In genomic region chr13:105342421-105342820, GRCh38 we compare ENCODE assay signal across 21 cellular contexts.
DNase-seq lines count a peak whose midpoint lies in the region; ATAC-seq and TF ChIP-seq lines count a peak whose summit lies in the region.
"Had no signal": no experiment of that assay in that cellular context is flagged by ENCODE, and none has a peak within 500 bp of the region (broad histone marks: within the 10 kb centered on the region; RNA-seq: fewer than 3 reads in every experiment).

No MANE protein-coding gene starts in this region.

- H3K4me1 Mint-ChIP-seq in chondrocyte (ENCODE audit: low read depth), result peaks cover 65% of the 10 kb centered on the region
- H3K4me1 Mint-ChIP-seq: CD14-positive monocyte; CD4-positive, alpha-beta memory T cell had no signal

- H3K27me3 ChIP-seq in right cardiac atrium (ENCODE audit: control insufficient read depth, insufficient read depth) (no peaks in the 10 kb centered on the region), dorsolateral prefrontal cortex (no peaks in the 10 kb centered on the region)
- H3K27me3 ChIP-seq: BLaER1 had no signal

- H3K4me3 Mint-ChIP-seq in chondrocyte (ENCODE audit: unreplicated experiment), result no peak overlapping the region
- H3K4me3 Mint-ChIP-seq: CD14-positive monocyte; CD4-positive, alpha-beta memory T cell; H9 had no signal

- intact Hi-C loops in Right ventricle myocardium inferior (cut with DNase I) (no loop called here), right cardiac atrium (cut with DNase I) (no loop called here), dorsolateral prefrontal cortex (cut with DNase I) (no loop called here)

- H3K27ac ChIP-seq in right cardiac atrium (ENCODE audit: low read length) (no peak overlapping the region), dorsolateral prefrontal cortex (no peak overlapping the region)
- H3K27ac ChIP-seq: 22Rv1, A549, BLaER1, HL-60 had no signal

- TF ChIP-seq CTCF in chondrocyte (IDR thresholded peaks at IDR 0.05) (no peak), dorsolateral prefrontal cortex (IDR thresholded peaks at IDR 0.05 in 54 of 56, conservative IDR thresholded peaks at IDR 0.05 in 2 of 56; ENCODE audit: low read depth in 1 of 56, partially characterized antibody in 56 of 56) (no peak)

- H3K4me1 ChIP-seq in right cardiac atrium (ENCODE audit: control insufficient read depth, insufficient read depth, low read length), result no peaks in the 10 kb centered on the region
- H3K4me1 ChIP-seq: A549, BLaER1 had no signal

- H3K36me3 Mint-ChIP-seq in chondrocyte (ENCODE audit: low read depth), result no peaks in the 10 kb centered on the region
- H3K36me3 Mint-ChIP-seq: CD14-positive monocyte; CD4-positive, alpha-beta memory T cell had no signal

- DNase-seq in Right ventricle myocardium inferior (ENCODE audit: missing footprints) (peak; percentile 43), right cardiac atrium (no peak), chondrocyte (ENCODE audit: low spot score) (no peak), kidney tubule cell (ENCODE audit: low spot score) (peak; percentile 35), Ammon's horn (ENCODE audit: low spot score) (no peak), dorsolateral prefrontal cortex (no peak)
- DNase-seq: AML-193; CD4-positive, alpha-beta memory T cell; DMS153; DMS79; EL; GOT3; H9 had no signal

- H3K9me3 ChIP-seq in right cardiac atrium (ENCODE audit: control insufficient read depth, low read length), result no peaks in the 10 kb centered on the region
- H3K9me3 ChIP-seq: A549, BLaER1 had no signal

- peak overlapping the region; percentile 32 for H3K27ac Mint-ChIP-seq in chondrocyte (ENCODE audit: unreplicated experiment)
- H3K27ac Mint-ChIP-seq: CD14-positive monocyte; CD4-positive, alpha-beta memory T cell; H9 had no signal

- ATAC-seq in Right ventricle myocardium inferior (no peak), right cardiac atrium (no peak), HG03196 (IDR thresholded peaks at IDR 0.05; ENCODE audit: unreplicated experiment) (no peak)
- ATAC-seq: A549, GM12878, K562 had no signal

- peaks cover 6% of the 10 kb centered on the region for H3K9me3 Mint-ChIP-seq in chondrocyte (ENCODE audit: low read depth)
- H3K9me3 Mint-ChIP-seq: H9 had no signal

- H3K27me3 Mint-ChIP-seq in chondrocyte (ENCODE audit: low read depth), result no peaks in the 10 kb centered on the region

- H3K4me3 ChIP-seq in right cardiac atrium (ENCODE audit: low read length), result no peak overlapping the region
- no peak overlapping the region for H3K4me3 ChIP-seq in dorsolateral prefrontal cortex
- H3K4me3 ChIP-seq: A549, BLaER1, GM12878, K562 had no signal

- 95% methylated on average over 8 of the region's 8 CpGs for WGBS in right cardiac atrium

Comparison
In these comparisons a context has a peak if more than half of its experiments do, and no peak if none do; other contexts are left out.
1. DNase-seq: peak in Right ventricle myocardium inferior (single experiment) and kidney tubule cell (single experiment); none in right cardiac atrium (0 of 3), chondrocyte (single experiment), Ammon's horn (single experiment) and dorsolateral prefrontal cortex (0 of 10).